Comparison of ENCODE assay signal across 9 cellular contexts in the genomic region with DNA sequence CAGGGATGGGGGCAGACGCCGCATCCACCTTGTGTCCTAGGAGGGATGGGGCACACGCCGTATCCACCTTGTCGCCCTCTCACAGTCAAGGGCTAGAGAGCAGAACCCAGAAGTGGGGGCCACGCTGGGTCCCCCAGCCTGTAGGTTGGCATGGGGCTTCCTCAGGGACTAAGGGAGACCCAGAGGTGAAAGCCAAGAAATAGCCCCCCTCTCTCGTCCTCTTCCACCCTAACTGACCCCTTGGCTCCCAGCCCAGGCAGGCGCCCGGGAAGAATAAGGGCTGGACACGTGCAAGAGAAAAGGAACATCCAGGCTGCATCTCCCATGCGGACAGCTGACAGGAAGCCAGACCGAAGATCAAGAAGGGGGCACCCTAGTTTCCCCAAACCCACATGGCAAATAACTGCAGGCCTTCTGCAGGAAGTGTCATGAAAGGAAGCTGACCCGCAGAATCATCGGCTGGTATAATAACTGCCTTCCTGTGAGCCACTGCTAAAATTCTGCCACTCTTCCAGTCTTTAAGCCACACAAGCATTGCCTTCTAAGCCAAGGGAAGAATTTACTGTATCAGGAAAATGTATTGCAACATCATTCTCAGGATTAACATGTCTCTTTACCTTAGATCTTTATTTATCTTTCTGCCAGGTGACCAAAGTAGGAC. TPM values are rescaled to one million over a fixed set of nuclear protein-coding genes. Genes with fewer than 3 reads are reported as not detected.
DNase-seq lines count a peak whose midpoint lies in the region; ATAC-seq and TF ChIP-seq lines count a peak whose summit lies in the region.
"Had no signal": no experiment of that assay in that cellular context is flagged by ENCODE, and none has a peak within 500 bp of the region (broad histone marks: within the 10 kb centered on the region; RNA-seq: fewer than 3 reads in every experiment).

No MANE protein-coding gene starts in this region.

- H3K9me3 ChIP-seq in DND-41 (ENCODE audit: insufficient read depth, low read length, severe bottlenecking), result no peaks in the 10 kb centered on the region
- no peaks in the 10 kb centered on the region for H3K9me3 ChIP-seq in Loucy (ENCODE audit: insufficient read depth, low read depth, low read length)

- H3K9ac ChIP-seq in DND-41 (ENCODE audit: low read depth, low read length), result peak overlapping the region; percentile 28; the same call in 1 of the 2 replicates
- peak overlapping the region; percentile 89 for H3K9ac ChIP-seq in Loucy (ENCODE audit: low read depth, low read length, poor library complexity, severe bottlenecking)

- H3K4me3 ChIP-seq in DND-41 (ENCODE audit: low read depth in 1 of 2, low read length in 2 of 2), result no peak overlapping the region
- H3K4me3 ChIP-seq in Loucy (ENCODE audit: low read length, poor library complexity, severe bottlenecking), result peak overlapping the region; percentile 62

- H3K27me3 Mint-ChIP-seq in activated naive CD8-positive, alpha-beta T cell treated with anti-CD3 and anti-CD28 coated beads, Interleukin-2, amount 50 U/mL, for 24 hours, result no peaks in the 10 kb centered on the region
- H3K27me3 Mint-ChIP-seq in natural killer cell (ENCODE audit: low read depth in 2 of 2) (no peaks in the 10 kb centered on the region), CD14-positive monocyte (ENCODE audit: low read depth in 3 of 3) (peaks cover 0 to 4% (median 2%) of the 10 kb centered on the region in 3 donors)

- H3K27ac Mint-ChIP-seq in activated naive CD8-positive, alpha-beta T cell treated with anti-CD3 and anti-CD28 coated beads, Interleukin-2, amount 50 U/mL, for 24 hours, result peak overlapping the region; percentile 22
- H3K27ac Mint-ChIP-seq in natural killer cell (no peak overlapping the region), CD14-positive monocyte (peak overlapping the region in 2 of 7 donors; percentile 65 to 66)
- H3K27ac Mint-ChIP-seq: nephron progenitor cell had no signal

- H4K20me1 ChIP-seq in DND-41 (ENCODE audit: insufficient read depth, low read length) (no peaks in the 10 kb centered on the region), Loucy (ENCODE audit: insufficient read depth, low read length, poor library complexity, severe bottlenecking) (no peaks in the 10 kb centered on the region)

- H3F3A ChIP-seq in Loucy (ENCODE audit: low read depth), result peaks cover 13% of the 10 kb centered on the region

- ATAC-seq in DND-41 (ENCODE audit: insufficient read depth, low read depth) (peak; percentile 86), natural killer cell (peak in 2 of 3 donors; percentile 29 to 54), foreskin keratinocyte (no peak)
- no peak for ATAC-seq in activated naive CD8-positive, alpha-beta T cell treated with anti-CD3 and anti-CD28 coated beads, Interleukin-2, amount 50 U/mL, for 24 hours

- H3K79me2 ChIP-seq in DND-41 (ENCODE audit: insufficient read depth, low read length) (no peaks in the 10 kb centered on the region), Loucy (ENCODE audit: insufficient read depth, low read length) (peaks cover 51% of the 10 kb centered on the region)

- no peaks in the 10 kb centered on the region for H3K27me3 ChIP-seq in DND-41 (ENCODE audit: insufficient read depth, low read length, poor library complexity)
- H3K27me3 ChIP-seq in Loucy (ENCODE audit: insufficient read depth, low read length, poor library complexity, severe bottlenecking), result no peaks in the 10 kb centered on the region
- no peaks in the 10 kb centered on the region for H3K27me3 ChIP-seq in foreskin keratinocyte

- no peak overlapping the region for H3K4me3 Mint-ChIP-seq in activated naive CD8-positive, alpha-beta T cell treated with anti-CD3 and anti-CD28 coated beads, Interleukin-2, amount 50 U/mL, for 24 hours
- no peak overlapping the region for H3K4me3 Mint-ChIP-seq in natural killer cell
- H3K4me3 Mint-ChIP-seq in CD14-positive monocyte, result peak overlapping the region in 1 of 2 donors; percentile 60
- H3K4me3 Mint-ChIP-seq: nephron progenitor cell had no signal

- no peak for TF ChIP-seq CTCF in DND-41 (IDR thresholded peaks at IDR 0.05; ENCODE audit: borderline replicate concordance, extremely low read depth, low read length, poor library complexity, severe bottlenecking)
- TF ChIP-seq CTCF in Loucy (conservative IDR thresholded peaks at IDR 0.05; ENCODE audit: low read length), result no peak
- no peak for TF ChIP-seq CTCF in natural killer cell (IDR thresholded peaks at IDR 0.05)
- no peak for TF ChIP-seq CTCF in CD14-positive monocyte (IDR thresholded peaks at IDR 0.05)
- no peak for TF ChIP-seq CTCF in foreskin keratinocyte (conservative IDR thresholded peaks at IDR 0.05)

- no peaks in the 10 kb centered on the region for H3K9me3 Mint-ChIP-seq in activated naive CD8-positive, alpha-beta T cell treated with anti-CD3 and anti-CD28 coated beads, Interleukin-2, amount 50 U/mL, for 24 hours
- H3K9me3 Mint-ChIP-seq in natural killer cell (no peaks in the 10 kb centered on the region), CD14-positive monocyte (peaks cover 0 to 2% (median 0%) of the 10 kb centered on the region in 7 donors)
- H3K9me3 Mint-ChIP-seq: nephron progenitor cell had no signal

- DNase-seq in DND-41 (peak; percentile 82), natural killer cell (no peak), CD14-positive monocyte (ENCODE audit: low spot score) (no peak), foreskin keratinocyte (no peak)
- no peak for DNase-seq in activated naive CD8-positive, alpha-beta T cell treated with anti-CD3 and anti-CD28 coated beads, Interleukin-2, amount 50 U/mL, for 24 hours
- no peak for DNase-seq in stimulated activated CD4-positive, alpha-beta T cell treated with anti-CD3 and anti-CD28 coated beads, Interleukin-4, amount 100 ng/mL, for 4 hours
- DNase-seq: DMS53, nephron progenitor cell had no signal

- H3K36me3 ChIP-seq in DND-41 (ENCODE audit: insufficient read depth, low read length) (no peaks in the 10 kb centered on the region), Loucy (ENCODE audit: insufficient read depth, low read length) (no peaks in the 10 kb centered on the region)

- H3K27ac ChIP-seq in DND-41 (ENCODE audit: low read length), result peak overlapping the region; percentile 69
- H3K27ac ChIP-seq in foreskin keratinocyte, result no peak overlapping the region

- no peaks in the 10 kb centered on the region for H3K9me2 ChIP-seq in Loucy (replicated peaks; ENCODE audit: low read depth, low read length)

- H3K36me3 Mint-ChIP-seq in activated naive CD8-positive, alpha-beta T cell treated with anti-CD3 and anti-CD28 coated beads, Interleukin-2, amount 50 U/mL, for 24 hours (ENCODE audit: low read depth), result no peaks in the 10 kb centered on the region
- H3K36me3 Mint-ChIP-seq in natural killer cell (no peaks in the 10 kb centered on the region), CD14-positive monocyte (no peaks in the 10 kb centered on the region)

- no peak overlapping the region for H2AFZ ChIP-seq in DND-41 (ENCODE audit: low read depth, low read length)
- H2AFZ ChIP-seq in Loucy (ENCODE audit: low read length), result no peak overlapping the region

- H3K4me1 Mint-ChIP-seq in activated naive CD8-positive, alpha-beta T cell treated with anti-CD3 and anti-CD28 coated beads, Interleukin-2, amount 50 U/mL, for 24 hours, result peaks cover 34% of the 10 kb centered on the region
- H3K4me1 Mint-ChIP-seq in natural killer cell (peaks cover 15 to 29% of the 10 kb centered on the region in 2 donors), CD14-positive monocyte (peaks cover 48% of the 10 kb centered on the region)

- H3K4me2 ChIP-seq in DND-41 (ENCODE audit: insufficient read depth, low read length) (0 out of 2 replicates have a peak overlapping the region, but pooled peaks have one; percentile 6), Loucy (ENCODE audit: low read depth, low read length, poor library complexity, severe bottlenecking) (peak overlapping the region; percentile 79)

- intact Hi-C loops in natural killer cell (cut with micrococcal nuclease), result no loop called here
- intact Hi-C loops in CD14-positive monocyte (cut with micrococcal nuclease), result loop anchor here in 1 of 2 donors (5.0 kb wide), 1 partner anchor 38 kb away; the partner anchor contains the start of gene TFRC

- H3K4me1 ChIP-seq in DND-41 (ENCODE audit: insufficient read depth, low read length) (peaks cover 34% of the 10 kb centered on the region), Loucy (ENCODE audit: insufficient read depth, low read length, poor library complexity, severe bottlenecking) (peaks cover 79% of the 10 kb centered on the region), foreskin keratinocyte (no peaks in the 10 kb centered on the region)

RNA-seq across cellular contexts. Expression of gene TFRC, which starts 38.5 kb away (rescaled TPM):
- 100 to 1,000 TPM in 1 of 3 donors, 10 to 100 TPM in 2; 74.3 to 111 (median 78.3) TPM for total RNA-seq in natural killer cell
- 1 to 10 TPM; 6.6 to 7.9 TPM for polyA plus RNA-seq in CD14-positive monocyte
- 44.6 and 52.3 TPM in 2 replicates for total RNA-seq in foreskin keratinocyte
- polyA plus RNA-seq in foreskin keratinocyte, result 12.8 and 13.4 TPM in 2 replicates

Comparison
In these comparisons a context has a peak if more than half of its experiments do, and no peak if none do; other contexts are left out.
1. ATAC-seq: peak in DND-41 (single experiment) and natural killer cell (2 of 3); none in activated naive CD8-positive, alpha-beta T cell treated with anti-CD3 and anti-CD28 coated beads, Interleukin-2, amount 50 U/mL, for 24 hours (single experiment) and foreskin keratinocyte (single experiment).